21 cellular contexts compared by ENCODE assay signal in genomic region chr5:109611061-109611460, GRCh38.
A peak's percentile ranks its signal among the peaks of the same experiment; 100 is the strongest.
DNase-seq lines count a peak whose midpoint lies in the region; TF ChIP-seq lines count a peak whose summit lies in the region.
"Had no signal": no experiment of that assay in that cellular context is flagged by ENCODE, and none has a peak within 500 bp of the region (broad histone marks: within the 10 kb centered on the region; RNA-seq: fewer than 3 reads in every experiment).

No MANE protein-coding gene starts in this region.

- CTCF ChIA-PET in A673 (lab: Charles Lee): interaction anchor here (1.6 kb wide), 1 partner anchor 78 kb away, joined by 12 read pairs; no protein-coding TSS in a partner anchor

- DNase-seq in A673 (ENCODE audit: low spot score): peak; percentile 94
- DNase-seq in dorsolateral prefrontal cortex: no peak
- no peak for DNase-seq in substantia nigra (lab: John Stamatoyannopoulos, UW)
- no peak for DNase-seq in stimulated activated CD4-positive, alpha-beta T cell treated with anti-CD3 and anti-CD28 coated beads, Interleukin-2, amount 100 ng/mL, for 48 hours
- no peak for DNase-seq in NCI-H526 (lab: John Stamatoyannopoulos, UW)
- no peak for DNase-seq in GDM1 (lab: John Stamatoyannopoulos, UW)
- no peak for DNase-seq in NCI-H2171 (lab: John Stamatoyannopoulos, UW)
- DNase-seq: ACHN; AML-193; CD4-positive, alpha-beta T cell; CD8-positive, alpha-beta memory T cell; DMS79; EL; GF-D8; HFFc6 had no signal

- H3K36me3 ChIP-seq in A673 (ENCODE audit: insufficient read depth, low read length, poor library complexity, severe bottlenecking): no peaks in the 10 kb centered on the region
- H3K36me3 ChIP-seq: BE2C; BLaER1 treated with 17β-estradiol and CSF1 and Interleukin-3, amounts not matched to agents 10 nM and 100 nM; HAP-1 had no signal

- intact Hi-C loops in A673 (cut with micrococcal nuclease; ENCODE audit: unreplicated experiment) (loop anchor here (1.0 to 10.0 kb wide), 8 partner anchors 34 to 969 kb away; partner anchors contain the start of gene MAN2A1), dorsolateral prefrontal cortex (cut with DNase I) (loop anchor here in 1 of 2 donors (5.0 kb wide), 1 partner anchor 76 kb away; the partner anchor contains the start of gene MAN2A1)

- BruUV-seq in A673 (replicated peaks; lab: Mats Ljungman, UMichigan): no TSS peak

- H3K27me3 ChIP-seq in A673 (replicated peaks; ENCODE audit: insufficient read depth, low read depth, low read length, poor library complexity) (no peaks in the 10 kb centered on the region), dorsolateral prefrontal cortex (no peaks in the 10 kb centered on the region)
- H3K27me3 ChIP-seq: BE2C; BLaER1 treated with 17β-estradiol and CSF1 and Interleukin-3, amounts not matched to agents 10 nM and 100 nM had no signal

- peaks cover 11% of the 10 kb centered on the region for H3K9me3 ChIP-seq in A673 (ENCODE audit: low read depth, low read length, poor library complexity, severe bottlenecking)
- H3K9me3 ChIP-seq: BE2C; BLaER1 treated with 17β-estradiol and CSF1 and Interleukin-3, amounts not matched to agents 10 nM and 100 nM; HAP-1 had no signal

- peaks cover 52% of the 10 kb centered on the region for H3K4me1 ChIP-seq in A673 (ENCODE audit: insufficient read depth, low read length, poor library complexity, severe bottlenecking)
- H3K4me1 ChIP-seq: BLaER1 treated with 17β-estradiol and CSF1 and Interleukin-3, amounts not matched to agents 10 nM and 100 nM; HAP-1 had no signal

- peak overlapping the region; percentile 99 for H3K27ac ChIP-seq in A673 (ENCODE audit: low read depth, low read length, poor library complexity, severe bottlenecking)
- H3K27ac ChIP-seq in angular gyrus (ENCODE audit: low read depth, low read length): peak overlapping the region; percentile 99
- H3K27ac ChIP-seq in dorsolateral prefrontal cortex: peak overlapping the region in 57 of 59 donors; percentile 83 to 100 (median 97)
- peak overlapping the region; percentile 99 for H3K27ac ChIP-seq in substantia nigra (ENCODE audit: low read depth, low read length, poor library complexity, severe bottlenecking)
- H3K27ac ChIP-seq: 22Rv1; BLaER1 treated with 17β-estradiol and CSF1 and Interleukin-3, amounts not matched to agents 10 nM and 100 nM had no signal

- H3K4me3 ChIP-seq in A673 (ENCODE audit: low read depth, low read length, poor library complexity, severe bottlenecking) (no peak overlapping the region), dorsolateral prefrontal cortex (no peak overlapping the region)
- H3K4me3 ChIP-seq: BLaER1 treated with 17β-estradiol and CSF1 and Interleukin-3, amounts not matched to agents 10 nM and 100 nM; GM23338; HAP-1 had no signal

- POLR2A ChIA-PET in A673 (lab: Charles Lee; ENCODE audit: low non-redundant PET): interaction anchor here (1.0 kb wide), 1 partner anchor 33 kb away, joined by 3 read pairs; no protein-coding TSS in a partner anchor

- TF ChIP-seq CTCF in A673 (conservative IDR thresholded peaks at IDR 0.05; ENCODE audit: low read depth, low read length): no peak
- no peak for TF ChIP-seq CTCF in dorsolateral prefrontal cortex (IDR thresholded peaks at IDR 0.05 in 54 of 56, conservative IDR thresholded peaks at IDR 0.05 in 2 of 56; ENCODE audit: low read depth in 1 of 56, partially characterized antibody in 56 of 56)
